Comparison of ENCODE assay signal across 8 cellular contexts in the genomic region with DNA sequence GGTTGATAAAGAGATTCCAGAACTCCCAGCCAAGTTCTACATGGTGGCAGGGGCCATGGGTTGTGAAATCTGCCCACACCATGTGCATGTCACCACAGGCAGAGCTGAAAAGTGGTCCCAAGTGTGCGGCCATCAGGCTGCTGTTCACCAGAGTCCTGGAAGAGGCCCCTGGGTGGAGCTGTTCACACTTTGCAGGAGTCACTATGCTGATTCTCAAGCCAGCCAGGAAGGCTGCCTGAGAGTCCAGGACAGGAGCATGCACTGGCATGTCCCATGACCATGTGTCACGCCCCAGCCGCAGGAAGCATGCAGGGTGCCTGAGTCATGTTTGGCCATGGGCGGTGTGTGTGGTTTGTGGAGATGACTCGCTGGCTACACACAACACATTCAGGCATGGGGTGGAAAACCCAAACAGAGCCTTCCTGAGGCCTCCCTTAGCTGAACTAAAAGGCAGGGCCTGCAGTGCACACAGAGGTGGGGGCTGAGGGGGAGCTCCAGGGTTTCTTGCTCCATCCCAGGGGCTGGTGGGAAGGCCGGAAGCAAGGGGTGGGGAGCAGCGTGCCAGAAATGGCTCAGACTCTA. TPM values are rescaled to one million over a fixed set of nuclear protein-coding genes. Genes with fewer than 3 reads are reported as not detected.
DNase-seq lines count a peak whose midpoint lies in the region; TF ChIP-seq lines count a peak whose summit lies in the region.

No MANE protein-coding gene starts in this region.

- H2BK5ac ChIP-seq in trophoblast cell (ENCODE audit: low read depth, low read length, poor library complexity), result peak overlapping the region; percentile 59

- H4K91ac ChIP-seq in trophoblast cell (ENCODE audit: low read depth, low read length), result peak overlapping the region; percentile 56

- H3K18ac ChIP-seq in trophoblast cell (ENCODE audit: low read length), result peak overlapping the region; percentile 16

- no peak overlapping the region for H3K4me2 ChIP-seq in trophoblast cell (ENCODE audit: low read length)

- TF ChIP-seq POLR2A in esophagus squamous epithelium (IDR thresholded peaks at IDR 0.05) (peak in 2 of 4 donors; percentile 22 to 39), transverse colon (IDR thresholded peaks at IDR 0.05) (peak; percentile 17)

- in situ Hi-C loops in transverse colon (cut with MboI; ENCODE audit: low pct_ligation_motif_present in 1 of 4, low pct_unique_long_range_greater_than_20kb in 1 of 4, low sequenced_read_pairs in 3 of 4), result no loop called here

- H3K4me1 ChIP-seq in esophagus squamous epithelium (peaks cover 33 to 65% (median 42%) of the 10 kb centered on the region in 3 donors), trophoblast cell (ENCODE audit: control insufficient read depth in 1 of 2, insufficient read depth in 2 of 2, low read length in 2 of 2) (peaks cover 7 to 16% of the 10 kb centered on the region in 2 experiments), transverse colon (peaks cover 10 to 45% (median 29%) of the 10 kb centered on the region in 4 donors)

- TF ChIP-seq EP300 in transverse colon (IDR thresholded peaks at IDR 0.05; ENCODE audit: low read depth), result no peak

- intact Hi-C loops in esophagus squamous epithelium (cut with DNase I) (no loop called here), transverse colon (cut with DNase I; ENCODE audit: low total_unique reads) (no loop called here)

- H3K36me3 ChIP-seq in esophagus squamous epithelium, result no peaks in the 10 kb centered on the region
- no peaks in the 10 kb centered on the region for H3K36me3 ChIP-seq in trophoblast cell (ENCODE audit: control insufficient read depth in 1 of 2, insufficient read depth in 2 of 2, low read length in 2 of 2)
- no peaks in the 10 kb centered on the region for H3K36me3 ChIP-seq in transverse colon

- H2BK120ac ChIP-seq in trophoblast cell (ENCODE audit: insufficient read depth, low read length, poor library complexity), result peak overlapping the region; percentile 7

- 7 to 23% methylated on average over 2 to 3 of the region's 7 CpGs for WGBS in esophagus squamous epithelium, 2 donors
- WGBS in trophoblast cell (ENCODE audit: extremely low coverage, insufficient coverage, insufficient read length), result no CpG with 5 or more reads among the region's 7 CpGs
- 48% methylated on average over 7 of the region's 7 CpGs; no CpG with 5 or more reads in 1 of the 2 donors for WGBS in transverse colon (ENCODE audit: low coverage in 1 of 2), 2 donors

- no peaks in the 10 kb centered on the region for H3K9me3 ChIP-seq in esophagus squamous epithelium
- H3K9me3 ChIP-seq in trophoblast cell (ENCODE audit: insufficient read depth, low read depth, low read length), result peaks cover 3% of the 10 kb centered on the region
- H3K9me3 ChIP-seq in transverse colon, result no peaks in the 10 kb centered on the region

- H3K27ac ChIP-seq in esophagus squamous epithelium (peak overlapping the region; percentile 84 to 93 (median 88)), trophoblast cell (ENCODE audit: low read depth, low read length) (peak overlapping the region; percentile 62), transverse colon (peak overlapping the region; percentile 65 to 77 (median 70))

- H3K9ac ChIP-seq in trophoblast cell (ENCODE audit: low read length), result no peak overlapping the region

- H3K27me3 ChIP-seq in esophagus squamous epithelium (no peaks in the 10 kb centered on the region), trophoblast cell (ENCODE audit: insufficient read depth, low read length) (no peaks in the 10 kb centered on the region), transverse colon (no peaks in the 10 kb centered on the region)

- no peak overlapping the region for H3K4ac ChIP-seq in trophoblast cell (ENCODE audit: low read depth, low read length)

- H3K4me3 ChIP-seq in HFF-Myc (replicated peaks; ENCODE audit: low read depth, low read length) (no peak overlapping the region), esophagus squamous epithelium (peak overlapping the region in 2 of 4 donors; percentile 6 to 17), trophoblast cell (ENCODE audit: low read depth, low read length) (no peak overlapping the region), transverse colon (no peak overlapping the region)

- H2AFZ ChIP-seq in trophoblast cell (ENCODE audit: insufficient read depth, low read length, poor library complexity), result no peak overlapping the region

- H4K8ac ChIP-seq in trophoblast cell (ENCODE audit: low read depth, low read length), result peak overlapping the region; percentile 1

- peaks cover 17% of the 10 kb centered on the region for H3K79me1 ChIP-seq in trophoblast cell (ENCODE audit: low read length)

- H2AK5ac ChIP-seq in trophoblast cell (ENCODE audit: low read length), result no peak overlapping the region

- no peaks in the 10 kb centered on the region for H3K79me2 ChIP-seq in trophoblast cell (ENCODE audit: control insufficient read depth, insufficient read depth, low read length, poor library complexity)

- H3K23ac ChIP-seq in trophoblast cell (ENCODE audit: low read length), result no peak overlapping the region

- TF ChIP-seq CTCF in HFF-Myc (IDR thresholded peaks at IDR 0.05; ENCODE audit: low read depth, low read length, missing control alignments) (peak; percentile 52), esophagus squamous epithelium (IDR thresholded peaks at IDR 0.05) (peak in 5 of 6 experiments; percentile 11 to 68 (median 48)), transverse colon (IDR thresholded peaks at IDR 0.05) (peak in 4 of 5 experiments; percentile 12 to 47 (median 22))

- H4K12ac ChIP-seq in trophoblast cell (ENCODE audit: low read depth, low read length), result no peak overlapping the region

- DNase-seq in EH (ENCODE audit: low read depth) (peak; percentile 100), HFF-Myc (ENCODE audit: extremely low read depth, low read depth) (peak; percentile 98), NOMO-1 treated with dmso at 0.1 percent for 144 hours (lab: John Stamatoyannopoulos, UW; ENCODE audit: unreplicated experiment) (peak; percentile 73), activated T-cell treated with anti-CD3 and anti-CD28 coated beads for 48 hours (ENCODE audit: low read depth) (peak; percentile 85), esophagus squamous epithelium (lab: John Stamatoyannopoulos, UW) (peak; percentile 62), trophoblast cell (peak; percentile 98 to 99), transverse colon (peak; percentile 88), NCI-H748 (lab: John Stamatoyannopoulos, UW; ENCODE audit: unreplicated experiment) (no peak)

- H3K14ac ChIP-seq in trophoblast cell (ENCODE audit: low read length), result peak overlapping the region; percentile 2

- H2BK12ac ChIP-seq in trophoblast cell (ENCODE audit: low read length), result peak overlapping the region; percentile 37

RNA-seq across cellular contexts. Expression of a gene that starts 19.5 kb away (rescaled TPM):
- 1 to 10 TPM; 2.9 to 5.5 (median 3.3) TPM for total RNA-seq in esophagus squamous epithelium
- 2.4 TPM in 2 replicates for polyA plus RNA-seq in trophoblast cell (2013)
- 10 to 100 TPM in 1 of 4 donors, 1 to 10 TPM in 2, under 1 TPM in 1; 0.40 to 15.3 (median 9.2) TPM for total RNA-seq in transverse colon

RNA-seq across cellular contexts. Expression of a gene that starts 28.3 kb away (rescaled TPM):
- 10 to 100 TPM in 3 of 4 donors, 1 to 10 TPM in 1; 8.5 to 13.9 (median 11.3) TPM for total RNA-seq in esophagus squamous epithelium
- polyA plus RNA-seq in trophoblast cell (2013), result 5.6 and 6.0 TPM in 2 replicates
- 10 to 100 TPM; 12.0 to 36.0 (median 18.4) TPM for total RNA-seq in transverse colon

RNA-seq across cellular contexts. Expression of a gene that starts 33.7 kb away (rescaled TPM):
- total RNA-seq in esophagus squamous epithelium (100 to 1,000 TPM in 3 of 4 donors, 10 to 100 TPM in 1; 84.2 to 212 (median 153) TPM), transverse colon (100 to 1,000 TPM in 3 of 4 donors, 10 to 100 TPM in 1; 77.4 to 225 (median 184) TPM)
- 121 and 122 TPM in 2 replicates for polyA plus RNA-seq in trophoblast cell (2013)

RNA-seq across cellular contexts. Expression of a gene that starts 50.9 kb away (rescaled TPM):
- total RNA-seq in esophagus squamous epithelium, result 10 to 100 TPM; 41.1 to 85.7 (median 69.5) TPM
- polyA plus RNA-seq in trophoblast cell (2013), result 36.7 and 37.0 TPM in 2 replicates
- 100 to 1,000 TPM in 2 of 4 donors, 10 to 100 TPM in 2; 46.6 to 126 (median 104) TPM for total RNA-seq in transverse colon
